In genomic region chr4:158895797-158896442, GRCh38 we compare ENCODE assay signal across 1 cellular context.
TF ChIP-seq lines count a peak whose summit lies in the region.

No MANE protein-coding gene starts in this region.

TF ChIP-seq in K562, 482 proteins besides CTCF, POLR2A, EP300 and RAD21 (continued from another document):
- TF ChIP-seq RERE (CRISPR knock-in tag; IDR thresholded peaks at IDR 0.05; ENCODE audit: borderline replicate concordance), result no peak
- no peak for TF ChIP-seq NR0B1 (IDR thresholded peaks at IDR 0.05; ENCODE audit: partially characterized antibody)
TF ChIP-seq in K562: peak in this region for 0.
